In the genomic region with DNA sequence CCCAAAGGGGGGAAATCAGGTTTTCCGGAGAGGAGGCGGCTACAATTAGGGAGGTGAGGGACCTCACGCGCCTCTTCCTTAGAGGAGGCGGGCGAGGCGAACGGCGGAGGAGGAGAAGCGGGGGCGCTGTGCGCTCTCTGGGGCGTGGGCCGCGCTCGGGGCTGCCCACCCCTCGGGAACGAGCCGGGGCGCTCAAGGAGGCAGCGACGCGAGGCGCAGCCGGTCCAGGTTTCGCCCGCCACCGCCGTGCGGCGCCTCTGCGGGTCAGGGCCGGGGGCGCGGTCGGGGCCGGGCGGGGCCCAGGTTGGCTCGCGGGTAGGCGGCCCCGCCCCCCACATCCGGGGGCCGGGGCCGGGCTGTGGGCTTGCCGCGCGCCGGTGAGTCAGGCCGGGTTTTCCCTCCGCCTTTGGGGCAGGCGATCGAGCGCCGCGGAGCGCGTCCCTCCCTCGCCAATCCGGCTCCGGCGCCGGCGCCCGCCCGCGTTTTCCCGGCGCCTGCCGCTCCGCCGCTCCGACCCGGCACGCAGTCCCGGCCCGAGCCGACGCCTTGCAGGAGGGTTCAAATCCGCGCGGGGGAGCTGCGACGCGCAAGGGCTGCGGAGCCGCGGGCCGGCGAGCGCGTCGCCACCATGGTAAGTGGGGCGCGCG, we compare ENCODE assay signal across 1 cellular context.
TF ChIP-seq lines count a peak whose summit lies in the region.

A gene with protein sequence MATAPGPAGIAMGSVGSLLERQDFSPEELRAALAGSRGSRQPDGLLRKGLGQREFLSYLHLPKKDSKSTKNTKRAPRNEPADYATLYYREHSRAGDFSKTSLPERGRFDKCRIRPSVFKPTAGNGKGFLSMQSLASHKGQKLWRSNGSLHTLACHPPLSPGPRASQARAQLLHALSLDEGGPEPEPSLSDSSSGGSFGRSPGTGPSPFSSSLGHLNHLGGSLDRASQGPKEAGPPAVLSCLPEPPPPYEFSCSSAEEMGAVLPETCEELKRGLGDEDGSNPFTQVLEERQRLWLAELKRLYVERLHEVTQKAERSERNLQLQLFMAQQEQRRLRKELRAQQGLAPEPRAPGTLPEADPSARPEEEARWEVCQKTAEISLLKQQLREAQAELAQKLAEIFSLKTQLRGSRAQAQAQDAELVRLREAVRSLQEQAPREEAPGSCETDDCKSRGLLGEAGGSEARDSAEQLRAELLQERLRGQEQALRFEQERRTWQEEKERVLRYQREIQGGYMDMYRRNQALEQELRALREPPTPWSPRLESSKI (plus strand): TSS at position 392 of the 647 bp plus-strand sequence. CDS start 6,052 bp downstream, outside the sequence.

TF ChIP-seq in K562, 482 proteins besides CTCF, POLR2A, EP300 and RAD21 (continued from another document and continues in another):
- TF ChIP-seq, protein P1, sequence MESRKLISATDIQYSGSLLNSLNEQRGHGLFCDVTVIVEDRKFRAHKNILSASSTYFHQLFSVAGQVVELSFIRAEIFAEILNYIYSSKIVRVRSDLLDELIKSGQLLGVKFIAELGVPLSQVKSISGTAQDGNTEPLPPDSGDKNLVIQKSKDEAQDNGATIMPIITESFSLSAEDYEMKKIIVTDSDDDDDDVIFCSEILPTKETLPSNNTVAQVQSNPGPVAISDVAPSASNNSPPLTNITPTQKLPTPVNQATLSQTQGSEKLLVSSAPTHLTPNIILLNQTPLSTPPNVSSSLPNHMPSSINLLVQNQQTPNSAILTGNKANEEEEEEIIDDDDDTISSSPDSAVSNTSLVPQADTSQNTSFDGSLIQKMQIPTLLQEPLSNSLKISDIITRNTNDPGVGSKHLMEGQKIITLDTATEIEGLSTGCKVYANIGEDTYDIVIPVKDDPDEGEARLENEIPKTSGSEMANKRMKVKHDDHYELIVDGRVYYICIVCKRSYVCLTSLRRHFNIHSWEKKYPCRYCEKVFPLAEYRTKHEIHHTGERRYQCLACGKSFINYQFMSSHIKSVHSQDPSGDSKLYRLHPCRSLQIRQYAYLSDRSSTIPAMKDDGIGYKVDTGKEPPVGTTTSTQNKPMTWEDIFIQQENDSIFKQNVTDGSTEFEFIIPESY (CRISPR knock-in tag; IDR thresholded peaks at IDR 0.05): 0 out of 2 replicates have a peak, but pooled peaks have one; percentile 16
- TF ChIP-seq, protein P2, sequence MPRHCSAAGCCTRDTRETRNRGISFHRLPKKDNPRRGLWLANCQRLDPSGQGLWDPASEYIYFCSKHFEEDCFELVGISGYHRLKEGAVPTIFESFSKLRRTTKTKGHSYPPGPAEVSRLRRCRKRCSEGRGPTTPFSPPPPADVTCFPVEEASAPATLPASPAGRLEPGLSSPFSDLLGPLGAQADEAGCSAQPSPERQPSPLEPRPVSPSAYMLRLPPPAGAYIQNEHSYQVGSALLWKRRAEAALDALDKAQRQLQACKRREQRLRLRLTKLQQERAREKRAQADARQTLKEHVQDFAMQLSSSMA (CRISPR knock-in tag; IDR thresholded peaks at IDR 0.05): no peak
- TF ChIP-seq, protein P3, sequence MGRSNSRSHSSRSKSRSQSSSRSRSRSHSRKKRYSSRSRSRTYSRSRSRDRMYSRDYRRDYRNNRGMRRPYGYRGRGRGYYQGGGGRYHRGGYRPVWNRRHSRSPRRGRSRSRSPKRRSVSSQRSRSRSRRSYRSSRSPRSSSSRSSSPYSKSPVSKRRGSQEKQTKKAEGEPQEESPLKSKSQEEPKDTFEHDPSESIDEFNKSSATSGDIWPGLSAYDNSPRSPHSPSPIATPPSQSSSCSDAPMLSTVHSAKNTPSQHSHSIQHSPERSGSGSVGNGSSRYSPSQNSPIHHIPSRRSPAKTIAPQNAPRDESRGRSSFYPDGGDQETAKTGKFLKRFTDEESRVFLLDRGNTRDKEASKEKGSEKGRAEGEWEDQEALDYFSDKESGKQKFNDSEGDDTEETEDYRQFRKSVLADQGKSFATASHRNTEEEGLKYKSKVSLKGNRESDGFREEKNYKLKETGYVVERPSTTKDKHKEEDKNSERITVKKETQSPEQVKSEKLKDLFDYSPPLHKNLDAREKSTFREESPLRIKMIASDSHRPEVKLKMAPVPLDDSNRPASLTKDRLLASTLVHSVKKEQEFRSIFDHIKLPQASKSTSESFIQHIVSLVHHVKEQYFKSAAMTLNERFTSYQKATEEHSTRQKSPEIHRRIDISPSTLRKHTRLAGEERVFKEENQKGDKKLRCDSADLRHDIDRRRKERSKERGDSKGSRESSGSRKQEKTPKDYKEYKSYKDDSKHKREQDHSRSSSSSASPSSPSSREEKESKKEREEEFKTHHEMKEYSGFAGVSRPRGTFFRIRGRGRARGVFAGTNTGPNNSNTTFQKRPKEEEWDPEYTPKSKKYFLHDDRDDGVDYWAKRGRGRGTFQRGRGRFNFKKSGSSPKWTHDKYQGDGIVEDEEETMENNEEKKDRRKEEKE (IDR thresholded peaks at IDR 0.05; ENCODE audit: borderline replicate concordance in 1 of 2, control insufficient read depth in 1 of 2, low read depth in 2 of 2, low read length in 1 of 2): 0 out of 4 replicates have a peak, but pooled peaks of 1 of the 2 experiments have one; percentile 49
- TF ChIP-seq, protein P4, sequence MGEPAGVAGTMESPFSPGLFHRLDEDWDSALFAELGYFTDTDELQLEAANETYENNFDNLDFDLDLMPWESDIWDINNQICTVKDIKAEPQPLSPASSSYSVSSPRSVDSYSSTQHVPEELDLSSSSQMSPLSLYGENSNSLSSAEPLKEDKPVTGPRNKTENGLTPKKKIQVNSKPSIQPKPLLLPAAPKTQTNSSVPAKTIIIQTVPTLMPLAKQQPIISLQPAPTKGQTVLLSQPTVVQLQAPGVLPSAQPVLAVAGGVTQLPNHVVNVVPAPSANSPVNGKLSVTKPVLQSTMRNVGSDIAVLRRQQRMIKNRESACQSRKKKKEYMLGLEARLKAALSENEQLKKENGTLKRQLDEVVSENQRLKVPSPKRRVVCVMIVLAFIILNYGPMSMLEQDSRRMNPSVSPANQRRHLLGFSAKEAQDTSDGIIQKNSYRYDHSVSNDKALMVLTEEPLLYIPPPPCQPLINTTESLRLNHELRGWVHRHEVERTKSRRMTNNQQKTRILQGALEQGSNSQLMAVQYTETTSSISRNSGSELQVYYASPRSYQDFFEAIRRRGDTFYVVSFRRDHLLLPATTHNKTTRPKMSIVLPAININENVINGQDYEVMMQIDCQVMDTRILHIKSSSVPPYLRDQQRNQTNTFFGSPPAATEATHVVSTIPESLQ (CRISPR knock-in tag; IDR thresholded peaks at IDR 0.05): no peak
- TF ChIP-seq, protein P5, sequence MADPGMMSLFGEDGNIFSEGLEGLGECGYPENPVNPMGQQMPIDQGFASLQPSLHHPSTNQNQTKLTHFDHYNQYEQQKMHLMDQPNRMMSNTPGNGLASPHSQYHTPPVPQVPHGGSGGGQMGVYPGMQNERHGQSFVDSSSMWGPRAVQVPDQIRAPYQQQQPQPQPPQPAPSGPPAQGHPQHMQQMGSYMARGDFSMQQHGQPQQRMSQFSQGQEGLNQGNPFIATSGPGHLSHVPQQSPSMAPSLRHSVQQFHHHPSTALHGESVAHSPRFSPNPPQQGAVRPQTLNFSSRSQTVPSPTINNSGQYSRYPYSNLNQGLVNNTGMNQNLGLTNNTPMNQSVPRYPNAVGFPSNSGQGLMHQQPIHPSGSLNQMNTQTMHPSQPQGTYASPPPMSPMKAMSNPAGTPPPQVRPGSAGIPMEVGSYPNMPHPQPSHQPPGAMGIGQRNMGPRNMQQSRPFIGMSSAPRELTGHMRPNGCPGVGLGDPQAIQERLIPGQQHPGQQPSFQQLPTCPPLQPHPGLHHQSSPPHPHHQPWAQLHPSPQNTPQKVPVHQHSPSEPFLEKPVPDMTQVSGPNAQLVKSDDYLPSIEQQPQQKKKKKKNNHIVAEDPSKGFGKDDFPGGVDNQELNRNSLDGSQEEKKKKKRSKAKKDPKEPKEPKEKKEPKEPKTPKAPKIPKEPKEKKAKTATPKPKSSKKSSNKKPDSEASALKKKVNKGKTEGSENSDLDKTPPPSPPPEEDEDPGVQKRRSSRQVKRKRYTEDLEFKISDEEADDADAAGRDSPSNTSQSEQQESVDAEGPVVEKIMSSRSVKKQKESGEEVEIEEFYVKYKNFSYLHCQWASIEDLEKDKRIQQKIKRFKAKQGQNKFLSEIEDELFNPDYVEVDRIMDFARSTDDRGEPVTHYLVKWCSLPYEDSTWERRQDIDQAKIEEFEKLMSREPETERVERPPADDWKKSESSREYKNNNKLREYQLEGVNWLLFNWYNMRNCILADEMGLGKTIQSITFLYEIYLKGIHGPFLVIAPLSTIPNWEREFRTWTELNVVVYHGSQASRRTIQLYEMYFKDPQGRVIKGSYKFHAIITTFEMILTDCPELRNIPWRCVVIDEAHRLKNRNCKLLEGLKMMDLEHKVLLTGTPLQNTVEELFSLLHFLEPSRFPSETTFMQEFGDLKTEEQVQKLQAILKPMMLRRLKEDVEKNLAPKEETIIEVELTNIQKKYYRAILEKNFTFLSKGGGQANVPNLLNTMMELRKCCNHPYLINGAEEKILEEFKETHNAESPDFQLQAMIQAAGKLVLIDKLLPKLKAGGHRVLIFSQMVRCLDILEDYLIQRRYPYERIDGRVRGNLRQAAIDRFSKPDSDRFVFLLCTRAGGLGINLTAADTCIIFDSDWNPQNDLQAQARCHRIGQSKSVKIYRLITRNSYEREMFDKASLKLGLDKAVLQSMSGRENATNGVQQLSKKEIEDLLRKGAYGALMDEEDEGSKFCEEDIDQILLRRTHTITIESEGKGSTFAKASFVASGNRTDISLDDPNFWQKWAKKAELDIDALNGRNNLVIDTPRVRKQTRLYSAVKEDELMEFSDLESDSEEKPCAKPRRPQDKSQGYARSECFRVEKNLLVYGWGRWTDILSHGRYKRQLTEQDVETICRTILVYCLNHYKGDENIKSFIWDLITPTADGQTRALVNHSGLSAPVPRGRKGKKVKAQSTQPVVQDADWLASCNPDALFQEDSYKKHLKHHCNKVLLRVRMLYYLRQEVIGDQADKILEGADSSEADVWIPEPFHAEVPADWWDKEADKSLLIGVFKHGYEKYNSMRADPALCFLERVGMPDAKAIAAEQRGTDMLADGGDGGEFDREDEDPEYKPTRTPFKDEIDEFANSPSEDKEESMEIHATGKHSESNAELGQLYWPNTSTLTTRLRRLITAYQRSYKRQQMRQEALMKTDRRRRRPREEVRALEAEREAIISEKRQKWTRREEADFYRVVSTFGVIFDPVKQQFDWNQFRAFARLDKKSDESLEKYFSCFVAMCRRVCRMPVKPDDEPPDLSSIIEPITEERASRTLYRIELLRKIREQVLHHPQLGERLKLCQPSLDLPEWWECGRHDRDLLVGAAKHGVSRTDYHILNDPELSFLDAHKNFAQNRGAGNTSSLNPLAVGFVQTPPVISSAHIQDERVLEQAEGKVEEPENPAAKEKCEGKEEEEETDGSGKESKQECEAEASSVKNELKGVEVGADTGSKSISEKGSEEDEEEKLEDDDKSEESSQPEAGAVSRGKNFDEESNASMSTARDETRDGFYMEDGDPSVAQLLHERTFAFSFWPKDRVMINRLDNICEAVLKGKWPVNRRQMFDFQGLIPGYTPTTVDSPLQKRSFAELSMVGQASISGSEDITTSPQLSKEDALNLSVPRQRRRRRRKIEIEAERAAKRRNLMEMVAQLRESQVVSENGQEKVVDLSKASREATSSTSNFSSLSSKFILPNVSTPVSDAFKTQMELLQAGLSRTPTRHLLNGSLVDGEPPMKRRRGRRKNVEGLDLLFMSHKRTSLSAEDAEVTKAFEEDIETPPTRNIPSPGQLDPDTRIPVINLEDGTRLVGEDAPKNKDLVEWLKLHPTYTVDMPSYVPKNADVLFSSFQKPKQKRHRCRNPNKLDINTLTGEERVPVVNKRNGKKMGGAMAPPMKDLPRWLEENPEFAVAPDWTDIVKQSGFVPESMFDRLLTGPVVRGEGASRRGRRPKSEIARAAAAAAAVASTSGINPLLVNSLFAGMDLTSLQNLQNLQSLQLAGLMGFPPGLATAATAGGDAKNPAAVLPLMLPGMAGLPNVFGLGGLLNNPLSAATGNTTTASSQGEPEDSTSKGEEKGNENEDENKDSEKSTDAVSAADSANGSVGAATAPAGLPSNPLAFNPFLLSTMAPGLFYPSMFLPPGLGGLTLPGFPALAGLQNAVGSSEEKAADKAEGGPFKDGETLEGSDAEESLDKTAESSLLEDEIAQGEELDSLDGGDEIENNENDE (IDR thresholded peaks at IDR 0.05; ENCODE audit: low read depth, low read length): no peak
- TF ChIP-seq BRF1 (IDR thresholded peaks at IDR 0.05; ENCODE audit: borderline replicate concordance, extremely low read depth, insufficient read length): no peak
- TF ChIP-seq, protein P6, sequence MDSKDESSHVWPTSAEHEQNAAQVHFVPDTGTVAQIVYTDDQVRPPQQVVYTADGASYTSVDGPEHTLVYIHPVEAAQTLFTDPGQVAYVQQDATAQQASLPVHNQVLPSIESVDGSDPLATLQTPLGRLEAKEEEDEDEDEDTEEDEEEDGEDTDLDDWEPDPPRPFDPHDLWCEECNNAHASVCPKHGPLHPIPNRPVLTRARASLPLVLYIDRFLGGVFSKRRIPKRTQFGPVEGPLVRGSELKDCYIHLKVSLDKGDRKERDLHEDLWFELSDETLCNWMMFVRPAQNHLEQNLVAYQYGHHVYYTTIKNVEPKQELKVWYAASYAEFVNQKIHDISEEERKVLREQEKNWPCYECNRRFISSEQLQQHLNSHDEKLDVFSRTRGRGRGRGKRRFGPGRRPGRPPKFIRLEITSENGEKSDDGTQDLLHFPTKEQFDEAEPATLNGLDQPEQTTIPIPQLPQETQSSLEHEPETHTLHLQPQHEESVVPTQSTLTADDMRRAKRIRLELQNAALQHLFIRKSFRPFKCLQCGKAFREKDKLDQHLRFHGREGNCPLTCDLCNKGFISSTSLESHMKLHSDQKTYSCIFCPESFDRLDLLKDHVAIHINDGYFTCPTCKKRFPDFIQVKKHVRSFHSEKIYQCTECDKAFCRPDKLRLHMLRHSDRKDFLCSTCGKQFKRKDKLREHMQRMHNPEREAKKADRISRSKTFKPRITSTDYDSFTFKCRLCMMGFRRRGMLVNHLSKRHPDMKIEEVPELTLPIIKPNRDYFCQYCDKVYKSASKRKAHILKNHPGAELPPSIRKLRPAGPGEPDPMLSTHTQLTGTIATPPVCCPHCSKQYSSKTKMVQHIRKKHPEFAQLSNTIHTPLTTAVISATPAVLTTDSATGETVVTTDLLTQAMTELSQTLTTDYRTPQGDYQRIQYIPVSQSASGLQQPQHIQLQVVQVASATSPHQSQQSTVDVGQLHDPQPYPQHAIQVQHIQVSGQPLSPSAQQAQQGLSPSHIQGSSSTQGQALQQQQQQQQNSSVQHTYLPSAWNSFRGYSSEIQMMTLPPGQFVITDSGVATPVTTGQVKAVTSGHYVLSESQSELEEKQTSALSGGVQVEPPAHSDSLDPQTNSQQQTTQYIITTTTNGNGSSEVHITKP (IDR thresholded peaks at IDR 0.05; ENCODE audit: partially characterized antibody): peak; percentile 64
- no peak for TF ChIP-seq DIDO1 (tag; IDR thresholded peaks at IDR 0.05; ENCODE audit: low read depth)
- TF ChIP-seq, protein P7, sequence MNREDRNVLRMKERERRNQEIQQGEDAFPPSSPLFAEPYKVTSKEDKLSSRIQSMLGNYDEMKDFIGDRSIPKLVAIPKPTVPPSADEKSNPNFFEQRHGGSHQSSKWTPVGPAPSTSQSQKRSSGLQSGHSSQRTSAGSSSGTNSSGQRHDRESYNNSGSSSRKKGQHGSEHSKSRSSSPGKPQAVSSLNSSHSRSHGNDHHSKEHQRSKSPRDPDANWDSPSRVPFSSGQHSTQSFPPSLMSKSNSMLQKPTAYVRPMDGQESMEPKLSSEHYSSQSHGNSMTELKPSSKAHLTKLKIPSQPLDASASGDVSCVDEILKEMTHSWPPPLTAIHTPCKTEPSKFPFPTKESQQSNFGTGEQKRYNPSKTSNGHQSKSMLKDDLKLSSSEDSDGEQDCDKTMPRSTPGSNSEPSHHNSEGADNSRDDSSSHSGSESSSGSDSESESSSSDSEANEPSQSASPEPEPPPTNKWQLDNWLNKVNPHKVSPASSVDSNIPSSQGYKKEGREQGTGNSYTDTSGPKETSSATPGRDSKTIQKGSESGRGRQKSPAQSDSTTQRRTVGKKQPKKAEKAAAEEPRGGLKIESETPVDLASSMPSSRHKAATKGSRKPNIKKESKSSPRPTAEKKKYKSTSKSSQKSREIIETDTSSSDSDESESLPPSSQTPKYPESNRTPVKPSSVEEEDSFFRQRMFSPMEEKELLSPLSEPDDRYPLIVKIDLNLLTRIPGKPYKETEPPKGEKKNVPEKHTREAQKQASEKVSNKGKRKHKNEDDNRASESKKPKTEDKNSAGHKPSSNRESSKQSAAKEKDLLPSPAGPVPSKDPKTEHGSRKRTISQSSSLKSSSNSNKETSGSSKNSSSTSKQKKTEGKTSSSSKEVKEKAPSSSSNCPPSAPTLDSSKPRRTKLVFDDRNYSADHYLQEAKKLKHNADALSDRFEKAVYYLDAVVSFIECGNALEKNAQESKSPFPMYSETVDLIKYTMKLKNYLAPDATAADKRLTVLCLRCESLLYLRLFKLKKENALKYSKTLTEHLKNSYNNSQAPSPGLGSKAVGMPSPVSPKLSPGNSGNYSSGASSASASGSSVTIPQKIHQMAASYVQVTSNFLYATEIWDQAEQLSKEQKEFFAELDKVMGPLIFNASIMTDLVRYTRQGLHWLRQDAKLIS (CRISPR knock-in tag; IDR thresholded peaks at IDR 0.05): no peak
